ENCODE assay signal across 7 cellular contexts in the genomic region with DNA sequence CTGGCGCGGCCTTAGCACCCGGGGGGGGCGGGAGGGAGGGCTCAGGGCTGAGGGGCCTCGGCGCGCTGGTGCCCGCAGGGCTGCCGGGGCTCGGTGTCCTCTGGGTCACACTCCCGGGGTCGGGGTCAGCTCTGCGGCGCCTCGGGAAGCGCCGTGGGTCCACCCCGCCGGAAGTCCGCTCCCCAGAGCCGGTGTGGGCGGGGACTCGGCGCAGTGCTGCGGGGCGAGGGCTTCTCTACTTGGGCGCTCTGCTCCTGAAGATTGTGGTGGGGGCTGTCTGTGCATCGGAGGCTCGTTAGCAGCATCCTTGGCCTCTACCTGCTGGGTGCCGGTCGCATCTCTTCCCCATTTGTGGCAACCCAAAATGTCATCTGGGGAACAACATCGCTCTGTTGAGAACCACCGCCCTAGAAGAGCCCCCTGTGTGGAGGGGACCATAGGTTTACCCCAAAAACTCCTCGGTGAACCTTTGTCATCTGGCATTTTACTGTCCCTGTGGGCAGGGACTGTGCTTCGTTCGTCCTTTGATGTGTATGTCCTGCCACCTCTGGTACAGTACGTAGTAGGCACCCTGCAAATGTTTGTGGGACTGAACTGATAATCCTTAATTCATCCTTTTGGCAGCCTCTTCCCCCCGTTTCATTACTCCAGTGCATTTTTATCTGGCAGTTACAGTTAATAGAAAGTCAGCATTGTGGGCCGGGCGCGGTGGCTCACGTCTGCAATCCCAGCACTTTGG. TPM values are rescaled to one million over a fixed set of nuclear protein-coding genes. Genes with fewer than 3 reads are reported as not detected.
DNase-seq lines count a peak whose midpoint lies in the region; ATAC-seq, FAIRE-seq and TF ChIP-seq lines count a peak whose summit lies in the region.

No MANE protein-coding gene starts in this region.

- H3K4me1 ChIP-seq in GM23338 (ENCODE audit: insufficient read depth) (peaks cover 5% of the 10 kb centered on the region; the same call in 1 of the 2 replicates), duodenal mucosa (ENCODE audit: control insufficient read depth in 1 of 2, insufficient read depth in 2 of 2, low read length in 2 of 2) (peaks cover 14 to 17% of the 10 kb centered on the region in 2 donors), mesenchymal stem cell (ENCODE audit: control insufficient read depth, insufficient read depth, low read depth, low read length) (peaks cover 9% of the 10 kb centered on the region)

- no peaks in the 10 kb centered on the region for H3K9me2 ChIP-seq in GM23338 (ENCODE audit: insufficient read depth)

- H3K4me3 ChIP-seq in GM23338 (peak overlapping the region; percentile 94), duodenal mucosa (ENCODE audit: low read depth in 1 of 2, low read length in 2 of 2) (peak overlapping the region; percentile 94 to 98), mesenchymal stem cell (ENCODE audit: insufficient read depth in 1 of 2, low read depth in 1 of 2, low read length in 2 of 2) (peak overlapping the region; percentile 80 to 91)

- peak overlapping the region; percentile 37 to 47 for H3K23ac ChIP-seq in mesenchymal stem cell (ENCODE audit: low read length in 2 of 2)

- H3K4me3 Mint-ChIP-seq in GM23338, result peak overlapping the region; percentile 94

- H2BK15ac ChIP-seq in mesenchymal stem cell (ENCODE audit: low read depth, poor library complexity, severe bottlenecking), result peak overlapping the region; percentile 87

- no peaks in the 10 kb centered on the region for H3K79me1 ChIP-seq in mesenchymal stem cell (replicated peaks; ENCODE audit: low read length, poor library complexity, severe bottlenecking)

- H2BK5ac ChIP-seq in mesenchymal stem cell (ENCODE audit: low read depth, low read length, poor library complexity, severe bottlenecking), result no peak overlapping the region

- H3K14ac ChIP-seq in mesenchymal stem cell (ENCODE audit: low read length in 2 of 2), result peak overlapping the region; percentile 25 to 86

- ATAC-seq in GM23338, result peak; percentile 91

- H3K4me2 ChIP-seq in GM23338 (peak overlapping the region; percentile 98), mesenchymal stem cell (ENCODE audit: low read length, poor library complexity, severe bottlenecking) (peak overlapping the region; percentile 57)

- H3K27ac Mint-ChIP-seq in GM23338, result peak overlapping the region; percentile 94

- H3K27me3 ChIP-seq in GM23338 (ENCODE audit: insufficient read depth) (no peaks in the 10 kb centered on the region), duodenal mucosa (ENCODE audit: control insufficient read depth in 1 of 2, insufficient read depth in 2 of 2, low read length in 2 of 2) (no peaks in the 10 kb centered on the region), mesenchymal stem cell (ENCODE audit: control insufficient read depth in 1 of 2, insufficient read depth in 1 of 2, low read length in 2 of 2) (no peaks in the 10 kb centered on the region)

- H3K4ac ChIP-seq in mesenchymal stem cell (ENCODE audit: low read depth in 1 of 2, low read length in 2 of 2), result peak overlapping the region in 1 of 2 experiments; percentile 74

- peaks cover 30% of the 10 kb centered on the region for H3K4me1 Mint-ChIP-seq in GM23338

- H3K18ac ChIP-seq in mesenchymal stem cell (ENCODE audit: low read depth in 1 of 2, low read length in 2 of 2), result peak overlapping the region; percentile 73 to 85

- H2AFZ ChIP-seq in GM23338 (peak overlapping the region; percentile 58; the same call in 1 of the 2 replicates), mesenchymal stem cell (ENCODE audit: low read depth, low read length) (no peak overlapping the region)

- H3K9me3 ChIP-seq in duodenal mucosa (ENCODE audit: control insufficient read depth in 1 of 2, low read length in 2 of 2), result no peaks in the 10 kb centered on the region
- H3K9me3 ChIP-seq in mesenchymal stem cell (ENCODE audit: control insufficient read depth, low read length), result no peaks in the 10 kb centered on the region

- peaks cover 7% of the 10 kb centered on the region for H3K27me3 Mint-ChIP-seq in GM23338 (ENCODE audit: insufficient read depth, low read depth, poor library complexity)

- H3K36me3 Mint-ChIP-seq in GM23338 (ENCODE audit: low read depth), result no peaks in the 10 kb centered on the region

- peak overlapping the region; percentile 90 for H2BK120ac ChIP-seq in mesenchymal stem cell (ENCODE audit: low read depth, low read length)

- WGBS in mesenchymal stem cell, result 6% methylated on average over 39 of the region's 42 CpGs

- H3K27ac ChIP-seq in GM23338 (ENCODE audit: low read depth) (no peak overlapping the region; the same call in 1 of the 2 replicates), duodenal mucosa (ENCODE audit: low read depth, low read length) (peak overlapping the region; percentile 74), mesenchymal stem cell (ENCODE audit: low read length, poor library complexity, severe bottlenecking) (peak overlapping the region; percentile 88)

- no peaks in the 10 kb centered on the region for H3K36me3 ChIP-seq in GM23338 (ENCODE audit: insufficient read depth)
- H3K36me3 ChIP-seq in duodenal mucosa (ENCODE audit: control insufficient read depth in 1 of 2, insufficient read depth in 2 of 2, low read length in 2 of 2), result no peaks in the 10 kb centered on the region
- no peaks in the 10 kb centered on the region for H3K36me3 ChIP-seq in mesenchymal stem cell (ENCODE audit: control insufficient read depth in 1 of 2, insufficient read depth in 2 of 2, low read depth in 1 of 2, low read length in 2 of 2)

- TF ChIP-seq POLR2A in GM12892 (IDR thresholded peaks at IDR 0.05; ENCODE audit: low read depth, low read length), result no peak

- no peaks in the 10 kb centered on the region for H3K9me3 Mint-ChIP-seq in GM23338

- H2BK12ac ChIP-seq in mesenchymal stem cell (ENCODE audit: low read length in 2 of 2), result no peak overlapping the region

- H4K8ac ChIP-seq in mesenchymal stem cell (ENCODE audit: low read length), result peak overlapping the region; percentile 59

- H3K9ac ChIP-seq in duodenal mucosa (ENCODE audit: low read depth in 1 of 2, low read length in 2 of 2) (peak overlapping the region; percentile 76 to 87), mesenchymal stem cell (ENCODE audit: low read length) (peak overlapping the region; percentile 92)

- TF ChIP-seq CTCF in GM23338 (conservative IDR thresholded peaks at IDR 0.05; ENCODE audit: low read depth in 2 of 2), result no peak

- no peak overlapping the region for H2AK5ac ChIP-seq in mesenchymal stem cell (ENCODE audit: low read length, severe bottlenecking)

- H4K91ac ChIP-seq in mesenchymal stem cell (ENCODE audit: low read length), result peak overlapping the region; percentile 86

- DNase-seq in GM12892 (ENCODE audit: insufficient read length), result peak; percentile 58
- peak; percentile 78 for DNase-seq in GM23338 (ENCODE audit: low spot score)
- peak; percentile 39 for DNase-seq in LHCN-M2 (ENCODE audit: low read depth)
- DNase-seq in activated CD4-positive, alpha-beta T cell treated with anti-CD3 and anti-CD28 coated beads for 4 hours, result peak; percentile 44 to 63
- DNase-seq in mesenchymal stem cell, result peak; percentile 70
- DNase-seq in stimulated activated CD8-positive, alpha-beta memory T cell treated with anti-CD3 and anti-CD28 coated beads, Interleukin-2, amount 100 ng/mL, for 1 hour (ENCODE audit: low read depth in 2 of 2), result peak; percentile 16 to 22

- peaks cover 50% of the 10 kb centered on the region for H3K79me2 ChIP-seq in GM23338 (replicated peaks; ENCODE audit: insufficient read depth)

- peaks cover 20% of the 10 kb centered on the region for H4K20me1 ChIP-seq in GM23338 (replicated peaks; ENCODE audit: insufficient read depth)

- no peaks in the 10 kb centered on the region for H3F3A ChIP-seq in GM23338 (replicated peaks; ENCODE audit: low read depth)

- FAIRE-seq in GM12892 (lab: Jason Lieb, UNC), result peak; percentile 42

TF ChIP-seq in GM23338, 12 proteins besides CTCF, POLR2A, EP300 and RAD21:
- no peak for TF ChIP-seq JUNB (IDR thresholded peaks at IDR 0.05; ENCODE audit: unreplicated experiment)
- TF ChIP-seq, protein P1, sequence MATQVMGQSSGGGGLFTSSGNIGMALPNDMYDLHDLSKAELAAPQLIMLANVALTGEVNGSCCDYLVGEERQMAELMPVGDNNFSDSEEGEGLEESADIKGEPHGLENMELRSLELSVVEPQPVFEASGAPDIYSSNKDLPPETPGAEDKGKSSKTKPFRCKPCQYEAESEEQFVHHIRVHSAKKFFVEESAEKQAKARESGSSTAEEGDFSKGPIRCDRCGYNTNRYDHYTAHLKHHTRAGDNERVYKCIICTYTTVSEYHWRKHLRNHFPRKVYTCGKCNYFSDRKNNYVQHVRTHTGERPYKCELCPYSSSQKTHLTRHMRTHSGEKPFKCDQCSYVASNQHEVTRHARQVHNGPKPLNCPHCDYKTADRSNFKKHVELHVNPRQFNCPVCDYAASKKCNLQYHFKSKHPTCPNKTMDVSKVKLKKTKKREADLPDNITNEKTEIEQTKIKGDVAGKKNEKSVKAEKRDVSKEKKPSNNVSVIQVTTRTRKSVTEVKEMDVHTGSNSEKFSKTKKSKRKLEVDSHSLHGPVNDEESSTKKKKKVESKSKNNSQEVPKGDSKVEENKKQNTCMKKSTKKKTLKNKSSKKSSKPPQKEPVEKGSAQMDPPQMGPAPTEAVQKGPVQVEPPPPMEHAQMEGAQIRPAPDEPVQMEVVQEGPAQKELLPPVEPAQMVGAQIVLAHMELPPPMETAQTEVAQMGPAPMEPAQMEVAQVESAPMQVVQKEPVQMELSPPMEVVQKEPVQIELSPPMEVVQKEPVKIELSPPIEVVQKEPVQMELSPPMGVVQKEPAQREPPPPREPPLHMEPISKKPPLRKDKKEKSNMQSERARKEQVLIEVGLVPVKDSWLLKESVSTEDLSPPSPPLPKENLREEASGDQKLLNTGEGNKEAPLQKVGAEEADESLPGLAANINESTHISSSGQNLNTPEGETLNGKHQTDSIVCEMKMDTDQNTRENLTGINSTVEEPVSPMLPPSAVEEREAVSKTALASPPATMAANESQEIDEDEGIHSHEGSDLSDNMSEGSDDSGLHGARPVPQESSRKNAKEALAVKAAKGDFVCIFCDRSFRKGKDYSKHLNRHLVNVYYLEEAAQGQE (IDR thresholded peaks at IDR 0.05; ENCODE audit: unreplicated experiment), result no peak
- TF ChIP-seq, protein P2, sequence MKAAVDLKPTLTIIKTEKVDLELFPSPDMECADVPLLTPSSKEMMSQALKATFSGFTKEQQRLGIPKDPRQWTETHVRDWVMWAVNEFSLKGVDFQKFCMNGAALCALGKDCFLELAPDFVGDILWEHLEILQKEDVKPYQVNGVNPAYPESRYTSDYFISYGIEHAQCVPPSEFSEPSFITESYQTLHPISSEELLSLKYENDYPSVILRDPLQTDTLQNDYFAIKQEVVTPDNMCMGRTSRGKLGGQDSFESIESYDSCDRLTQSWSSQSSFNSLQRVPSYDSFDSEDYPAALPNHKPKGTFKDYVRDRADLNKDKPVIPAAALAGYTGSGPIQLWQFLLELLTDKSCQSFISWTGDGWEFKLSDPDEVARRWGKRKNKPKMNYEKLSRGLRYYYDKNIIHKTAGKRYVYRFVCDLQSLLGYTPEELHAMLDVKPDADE (IDR thresholded peaks at IDR 0.05), result peak; percentile 11; the same call in 1 of the 2 replicates
TF ChIP-seq in GM23338: peak in this region for 1.

RNA-seq across cellular contexts. Expression of a gene that starts 0.6 kb away (rescaled TPM):
- polyA plus RNA-seq in GM12892 (2012; ENCODE audit: missing spikeins), result 25.1 TPM
- total RNA-seq in GM23338 (2014; rRNA removed; shearing (Covaris generic)), result 40.1 and 46.2 TPM in 2 replicates
- 25.4 and 26.8 TPM in 2 replicates for polyA plus RNA-seq in GM23338 (2016; fragmentation: Nextera tagmentation; extraction: Ambion mirVana)
- total RNA-seq in LHCN-M2 (2014; rRNA removed), result 38.0 and 40.8 TPM in 2 replicates
- polyA plus RNA-seq in LHCN-M2 (2012), result 12.9 TPM
- polyA plus RNA-seq in mesenchymal stem cell (2013, experiment 1 of 2), result 21.3 TPM
- 21.5 TPM for polyA plus RNA-seq in mesenchymal stem cell (2013, experiment 2 of 2)

Comparison
In these comparisons a context has a peak if more than half of its experiments do, and no peak if none do; other contexts are left out.
1. DNase-seq: peak in every context shown above with its lines; median percentile 78 in GM23338; 70 in mesenchymal stem cell; 58 in GM12892; 54 in activated CD4-positive, alpha-beta T cell treated with anti-CD3 and anti-CD28 coated beads for 4 hours; 39 in LHCN-M2; 19 in stimulated activated CD8-positive, alpha-beta memory T cell treated with anti-CD3 and anti-CD28 coated beads, Interleukin-2, amount 100 ng/mL, for 1 hour.